ENCODE assay signal across 12 cellular contexts in the genomic region with DNA sequence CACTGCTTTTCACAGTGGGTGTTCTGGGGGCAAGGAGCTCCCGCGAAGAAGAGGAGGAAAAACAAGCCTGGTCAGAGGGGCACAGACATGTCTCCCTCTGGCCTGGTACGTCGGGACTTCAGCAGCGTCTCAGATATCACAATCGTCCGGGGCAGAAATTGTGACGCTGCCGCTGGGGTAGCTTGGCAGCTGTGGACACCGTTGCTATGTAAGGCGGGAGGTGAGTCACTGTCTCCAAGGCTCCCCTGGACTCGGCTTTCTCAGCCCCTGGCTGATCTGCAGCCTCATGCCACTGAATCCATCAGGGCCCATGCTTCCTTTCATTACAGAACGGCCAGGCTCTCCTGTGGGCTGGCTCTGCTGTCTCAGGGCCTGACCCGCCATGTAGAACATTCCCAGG.
DNase-seq lines count a peak whose midpoint lies in the region; ATAC-seq, FAIRE-seq and TF ChIP-seq lines count a peak whose summit lies in the region.
"Had no signal": no experiment of that assay in that cellular context is flagged by ENCODE, and none has a peak within 500 bp of the region (broad histone marks: within the 10 kb centered on the region; RNA-seq: fewer than 3 reads in every experiment).

No MANE protein-coding gene starts in this region.

- no peaks in the 10 kb centered on the region for H3K36me3 Mint-ChIP-seq in stimulated activated memory B cell treated with anti-CD40 and anti-IgM and Interleukin-4, amounts not matched to agents 10 μg/mL and 1 μg/mL and 100 μg/mL, for 72 hours
- H3K36me3 Mint-ChIP-seq in naive thymus-derived CD8-positive, alpha-beta T cell: peaks cover 0 to 16% (median 3%) of the 10 kb centered on the region in 3 donors

- H3K4me1 Mint-ChIP-seq in stimulated activated memory B cell treated with anti-CD40 and anti-IgM and Interleukin-4, amounts not matched to agents 10 μg/mL and 1 μg/mL and 100 μg/mL, for 72 hours: peaks cover 6% of the 10 kb centered on the region
- H3K4me1 Mint-ChIP-seq in naive thymus-derived CD8-positive, alpha-beta T cell: no peaks in the 10 kb centered on the region

- no peak overlapping the region for H3K4me3 ChIP-seq in A549
- no peak overlapping the region for H3K4me3 ChIP-seq in IMR-90 (ENCODE audit: insufficient read depth, low read depth, low read length)
- H3K4me3 ChIP-seq: esophagus squamous epithelium had no signal

- CTCF ChIA-PET in A549 (lab: Yijun Ruan, JAX): interaction anchor here (1.1 to 3.8 kb wide), 6 partner anchors 9 to 971 kb away, joined by 3 to 24 read pairs (median 8); no protein-coding TSS in a partner anchor
- CTCF ChIA-PET in IMR-90 (lab: Yijun Ruan, JAX): no interaction called here

- no peak overlapping the region for H3K56ac ChIP-seq in IMR-90 (ENCODE audit: extremely low read depth, insufficient read depth, low read length)

- TF ChIP-seq EP300 in A549 (IDR thresholded peaks at IDR 0.05): no peak

- no peak overlapping the region for H3K9ac ChIP-seq in IMR-90 (ENCODE audit: low read depth, low read length)

- no peak overlapping the region for H3K4me2 ChIP-seq in A549
- no peak overlapping the region for H3K4me2 ChIP-seq in IMR-90 (ENCODE audit: low read depth, low read length)

- H4K91ac ChIP-seq in IMR-90 (ENCODE audit: insufficient read depth, low read depth, low read length): no peak overlapping the region

- H3K4me1 ChIP-seq in A549 (peaks cover 17% of the 10 kb centered on the region), IMR-90 (ENCODE audit: control insufficient read depth, insufficient read depth, low read length) (peaks cover 3% of the 10 kb centered on the region; the same call in 1 of the 2 replicates)

- no peaks in the 10 kb centered on the region for H3K79me1 ChIP-seq in IMR-90 (ENCODE audit: low read depth in 1 of 2, low read length in 2 of 2)

- H3K9me3 ChIP-seq in A549: no peaks in the 10 kb centered on the region
- peaks cover 14% of the 10 kb centered on the region for H3K9me3 ChIP-seq in IMR-90 (ENCODE audit: control insufficient read depth, insufficient read depth, low read length)

- no peak overlapping the region for H4K5ac ChIP-seq in IMR-90 (ENCODE audit: low read depth, low read length)

- H2BK120ac ChIP-seq in IMR-90 (ENCODE audit: low read depth, low read length): no peak overlapping the region

- no peaks in the 10 kb centered on the region for H3K9me3 Mint-ChIP-seq in stimulated activated memory B cell treated with anti-CD40 and anti-IgM and Interleukin-4, amounts not matched to agents 10 μg/mL and 1 μg/mL and 100 μg/mL, for 72 hours
- H3K9me3 Mint-ChIP-seq in naive thymus-derived CD8-positive, alpha-beta T cell: peaks cover 0 to 24% (median 4%) of the 10 kb centered on the region in 9 donors

- no peak overlapping the region for H3K18ac ChIP-seq in IMR-90 (ENCODE audit: low read depth, low read length)

- intact Hi-C loops in IMR-90 (cut with micrococcal nuclease): no loop called here

- in situ Hi-C loops in IMR-90 (cut with MboI; ENCODE audit: low sequenced_read_pairs): loop anchor here (10.0 kb wide), 1 partner anchor 608 kb away; no protein-coding TSS in a partner anchor

- no peak overlapping the region for H2BK15ac ChIP-seq in IMR-90 (ENCODE audit: low read depth, low read length)

- dilution Hi-C loops in IMR-90 (cut with HindIII; ENCODE audit: low sequenced_read_pairs, unreplicated experiment): no loop called here

- H2BK5ac ChIP-seq in IMR-90 (ENCODE audit: low read depth, low read length, poor library complexity, severe bottlenecking): no peak overlapping the region

- 82% methylated on average over 14 of the region's 14 CpGs for WGBS in A549 (ENCODE audit: missing lambda C conversion rate)
- 40% methylated on average over 3 of the region's 14 CpGs; no CpG with 5 or more reads in 1 of the 2 experiments for WGBS in IMR-90 (ENCODE audit: extremely low coverage in 2 of 2, insufficient read length in 1 of 2), 2 experiments

- no peaks in the 10 kb centered on the region; the same call in 1 of the 2 replicates for H3K36me3 ChIP-seq in IMR-90 (ENCODE audit: control insufficient read depth, insufficient read depth, low read length)

- no peak for FAIRE-seq in A549 (lab: Jason Lieb, UNC)

- no peak overlapping the region for H3K27ac Mint-ChIP-seq in stimulated activated memory B cell treated with anti-CD40 and anti-IgM and Interleukin-4, amounts not matched to agents 10 μg/mL and 1 μg/mL and 100 μg/mL, for 72 hours
- H3K27ac Mint-ChIP-seq in naive thymus-derived CD8-positive, alpha-beta T cell: no peak overlapping the region

- H4K20me1 ChIP-seq in IMR-90 (ENCODE audit: insufficient read depth, low read length): no peaks in the 10 kb centered on the region

- TF ChIP-seq RAD21 in A549 (conservative IDR thresholded peaks at IDR 0.05 in 1 of 2, IDR thresholded peaks at IDR 0.05 in 1 of 2): no peak
- no peak for TF ChIP-seq RAD21 in IMR-90 (IDR thresholded peaks at IDR 0.05; ENCODE audit: low read length)

- H3K4ac ChIP-seq in IMR-90 (ENCODE audit: low read depth, low read length): no peak overlapping the region

- no TSS peak for BruUV-seq in IMR-90 (replicated peaks; lab: Mats Ljungman, UMichigan)

- H4K8ac ChIP-seq in IMR-90 (ENCODE audit: low read depth in 2 of 2, low read length in 2 of 2): no peak overlapping the region

- peak overlapping the region; percentile 77 for H2AK9ac ChIP-seq in IMR-90 (replicated peaks; ENCODE audit: low read depth, low read length, poor library complexity)

- DNase-seq in A549 (ENCODE audit: low read depth in 1 of 2, low spot score in 1 of 2): no peak
- peak; percentile 80 for DNase-seq in IMR-90
- peak; percentile 24 for DNase-seq in brain pericyte (ENCODE audit: low read depth, low spot score)
- DNase-seq in myocyte (ENCODE audit: low read depth): peak; percentile 93
- DNase-seq in HuH-7.5 (ENCODE audit: low spot score): no peak
- no peak for DNase-seq in naive thymus-derived CD8-positive, alpha-beta T cell
- DNase-seq in activated naive CD4-positive, alpha-beta T cell treated with Interleukin-2 at 50 U/mL for 16 hours: no peak
- DNase-seq: activated CD4-positive, alpha-beta T cell treated with anti-CD3 and anti-CD28 coated beads, Interleukin-2, amount 50 U/mL, for 48 hours; DMS79 treated with DMSO at 0.1 percent for 48 hours; esophagus squamous epithelium; NCI-H2171 had no signal

- H2AFZ ChIP-seq in IMR-90 (replicated peaks; ENCODE audit: low read length, poor library complexity): peak overlapping the region; percentile 65

- peaks cover 4% of the 10 kb centered on the region; the same call in 1 of the 2 replicates for H3K27me3 ChIP-seq in IMR-90 (ENCODE audit: control insufficient read depth, insufficient read depth, low read length)
- H3K27me3 ChIP-seq: esophagus squamous epithelium had no signal

- TF ChIP-seq CTCF in A549 (IDR thresholded peaks at IDR 0.05) (no peak), IMR-90 (conservative IDR thresholded peaks at IDR 0.05; ENCODE audit: low read depth, low read length) (no peak)

- TF ChIP-seq POLR2A in A549 (IDR thresholded peaks at IDR 0.05; ENCODE audit: low read length) (no peak), IMR-90 (IDR thresholded peaks at IDR 0.05; ENCODE audit: low read depth, low read length) (no peak)

- no peak overlapping the region for H2AK5ac ChIP-seq in IMR-90 (ENCODE audit: low read depth, low read length)

- H3K27me3 Mint-ChIP-seq in stimulated activated memory B cell treated with anti-CD40 and anti-IgM and Interleukin-4, amounts not matched to agents 10 μg/mL and 1 μg/mL and 100 μg/mL, for 72 hours: peaks cover 19% of the 10 kb centered on the region
- H3K27me3 Mint-ChIP-seq in naive thymus-derived CD8-positive, alpha-beta T cell: peaks cover 0 to 2% (median 0%) of the 10 kb centered on the region in 5 donors

- no peak overlapping the region for H3K23ac ChIP-seq in IMR-90 (ENCODE audit: low read depth, low read length)

- ATAC-seq in A549 (peak; percentile 25 to 37; a peak in 5 of 6 replicates), IMR-90 (ENCODE audit: low read depth) (peak; percentile 64)
- ATAC-seq in stimulated activated memory B cell treated with anti-CD40 and anti-IgM and Interleukin-4, amounts not matched to agents 10 μg/mL and 1 μg/mL and 100 μg/mL, for 72 hours: no peak
- no peak for ATAC-seq in naive thymus-derived CD8-positive, alpha-beta T cell

- POLR2A ChIA-PET in A549 (lab: Yijun Ruan, JAX) (no interaction called here), IMR-90 (lab: Charles Lee; ENCODE audit: unreplicated experiment) (no interaction called here)
- POLR2A ChIA-PET in naive thymus-derived CD8-positive, alpha-beta T cell (lab: Charles Lee): no interaction called here

- no peak overlapping the region for H3K14ac ChIP-seq in IMR-90 (replicated peaks; ENCODE audit: low read depth, low read length)

- H3K27ac ChIP-seq in A549 (no peak overlapping the region; a peak in 1 of 6 replicates), IMR-90 (ENCODE audit: insufficient read depth, low read length) (no peak overlapping the region)
- H3K27ac ChIP-seq: esophagus squamous epithelium had no signal

- no peak overlapping the region for H2BK20ac ChIP-seq in IMR-90 (ENCODE audit: low read depth, low read length)

- H3K9me1 ChIP-seq in IMR-90 (ENCODE audit: insufficient read depth, low read length): no peaks in the 10 kb centered on the region

- H3K4me3 Mint-ChIP-seq in stimulated activated memory B cell treated with anti-CD40 and anti-IgM and Interleukin-4, amounts not matched to agents 10 μg/mL and 1 μg/mL and 100 μg/mL, for 72 hours: no peak overlapping the region
- H3K4me3 Mint-ChIP-seq in naive thymus-derived CD8-positive, alpha-beta T cell: no peak overlapping the region

TF ChIP-seq in A549, 52 proteins besides CTCF, POLR2A, EP300 and RAD21 (continues in another document):
- TF ChIP-seq PHF8 (IDR thresholded peaks at IDR 0.05; ENCODE audit: borderline replicate concordance, low read depth) (no peak), ZSCAN20 (CRISPR knock-in tag; IDR thresholded peaks at IDR 0.05) (no peak)

TF ChIP-seq in IMR-90, 13 proteins besides CTCF, POLR2A, EP300 and RAD21:
- TF ChIP-seq NFE2L2 (IDR thresholded peaks at IDR 0.05; ENCODE audit: low read depth, low read length): no peak
- no peak for TF ChIP-seq CHD1 (IDR thresholded peaks at IDR 0.05; ENCODE audit: low read depth, low read length)
- peak; percentile 65 for TF ChIP-seq FOS (IDR thresholded peaks at IDR 0.05; ENCODE audit: low read depth, low read length)

Comparison
In these comparisons a context has a peak if more than half of its experiments do, and no peak if none do; other contexts are left out.
1. ATAC-seq: peak in A549 (2 of 2) and IMR-90 (single experiment); none in stimulated activated memory B cell treated with anti-CD40 and anti-IgM and Interleukin-4, amounts not matched to agents 10 μg/mL and 1 μg/mL and 100 μg/mL, for 72 hours (single experiment) and naive thymus-derived CD8-positive, alpha-beta T cell (0 of 2).
2. DNase-seq: peak in IMR-90 (single experiment), brain pericyte (single experiment) and myocyte (single experiment); none in A549 (0 of 2), HuH-7.5 (single experiment), naive thymus-derived CD8-positive, alpha-beta T cell (0 of 10) and activated naive CD4-positive, alpha-beta T cell treated with Interleukin-2 at 50 U/mL for 16 hours (single experiment).